In genomic region chr11:93089474-93090102, GRCh38 we compare ENCODE assay signal across 8 cellular contexts.
DNase-seq lines count a peak whose midpoint lies in the region; ATAC-seq and TF ChIP-seq lines count a peak whose summit lies in the region.

No MANE protein-coding gene starts in this region.

- H3K27me3 Mint-ChIP-seq in WTC11 (ENCODE audit: low read depth), result no peaks in the 10 kb centered on the region

- H3K27me3 ChIP-seq in MG63, result no peaks in the 10 kb centered on the region

- H3K4me3 Mint-ChIP-seq in WTC11, result no peak overlapping the region

- H3K36me3 ChIP-seq in MG63, result no peaks in the 10 kb centered on the region

- peak overlapping the region; percentile 75; the same call in 1 of the 2 replicates for H3K27ac Mint-ChIP-seq in WTC11

- no peak overlapping the region for H3K27ac ChIP-seq in C4-2B

- no peak overlapping the region for H3K4me3 ChIP-seq in MG63

- CTCF ChIA-PET in WTC11 (lab: Charles Lee), result interaction anchor here (0.6 to 2.0 kb wide), 17 partner anchors 9 to 456 kb away, joined by 3 to 8 read pairs (median 3); partner anchors contain the start of gene SLC36A4

- H3K4me1 Mint-ChIP-seq in WTC11, result peaks cover 21% of the 10 kb centered on the region

- peak; percentile 81 for TF ChIP-seq CTCF in C4-2B (conservative IDR thresholded peaks at IDR 0.05)
- TF ChIP-seq CTCF in WTC11 (IDR thresholded peaks at IDR 0.05), result no peak

- POLR2A ChIA-PET in WTC11 (lab: Charles Lee), result no interaction called here

- H3K9me3 ChIP-seq in MG63, result no peaks in the 10 kb centered on the region

- peaks cover 7% of the 10 kb centered on the region; the same call in 1 of the 2 replicates for H3K36me3 Mint-ChIP-seq in WTC11

- DNase-seq in MG63 (peak; percentile 19), WTC11 (ENCODE audit: low spot score) (peak; percentile 19), iPS-NIHi11 (ENCODE audit: low spot score) (peak; percentile 42)

- ATAC-seq in GM19043 (IDR thresholded peaks at IDR 0.05; ENCODE audit: low read depth, unreplicated experiment) (peak; percentile 67), WTC11 (peak; percentile 99), GM19467 (IDR thresholded peaks at IDR 0.05; ENCODE audit: unreplicated experiment) (no peak), HG03108 (IDR thresholded peaks at IDR 0.05; ENCODE audit: unreplicated experiment) (no peak), GM21737 (IDR thresholded peaks at IDR 0.05; ENCODE audit: unreplicated experiment) (no peak)

- H3K9me3 Mint-ChIP-seq in WTC11, result peaks cover 14% of the 10 kb centered on the region

TF ChIP-seq in WTC11, 78 proteins besides CTCF, POLR2A, EP300 and RAD21:
- TF ChIP-seq NR3C1 (CRISPR knock-in tag; conservative IDR thresholded peaks at IDR 0.05; ENCODE audit: low read depth) (no peak), TP53 (CRISPR knock-in tag; IDR thresholded peaks at IDR 0.05) (no peak), ZSCAN18 (CRISPR knock-in tag; IDR thresholded peaks at IDR 0.05) (0 out of 2 replicates have a peak, but pooled peaks have one; percentile 24), ZNF532 (CRISPR knock-in tag; IDR thresholded peaks at IDR 0.05; ENCODE audit: borderline replicate concordance) (no peak)

Comparison
In these comparisons a context has a peak if more than half of its experiments do, and no peak if none do; other contexts are left out.
1. ATAC-seq: peak in GM19043 (single experiment) and WTC11 (single experiment); none in GM19467 (single experiment), HG03108 (single experiment) and GM21737 (single experiment).
2. Peak in every context shown above with its lines, with median percentiles within 50 percentile points of each other: DNase-seq.